In the genomic region with DNA sequence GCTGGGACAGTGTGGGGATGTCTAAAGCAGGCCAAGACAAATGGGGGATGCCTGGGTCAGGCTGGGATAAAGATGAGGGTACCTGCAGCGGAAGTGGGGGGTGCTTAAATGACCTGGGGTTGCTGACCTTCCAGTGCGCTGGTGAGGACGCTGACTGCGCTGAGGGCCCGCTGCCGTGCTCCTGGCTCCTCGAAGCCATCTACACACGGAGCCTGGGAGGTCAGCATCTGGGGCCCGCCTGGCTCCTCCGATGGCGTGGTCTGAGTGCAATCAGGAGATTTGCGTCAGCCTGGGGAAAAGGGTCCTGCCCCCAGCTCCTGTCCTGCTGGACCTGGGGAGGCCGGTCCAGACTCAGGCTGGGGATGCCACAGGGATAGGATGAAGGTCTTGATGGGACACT, we compare ENCODE assay signal across 1 cellular context.
TF ChIP-seq lines count a peak whose summit lies in the region.

No MANE protein-coding gene starts in this region.

TF ChIP-seq in IMR-90, 13 proteins besides CTCF, POLR2A, EP300 and RAD21 (continued from another document):
- TF ChIP-seq RFX5 (IDR thresholded peaks at IDR 0.05; ENCODE audit: low read depth, low read length) (no peak), NFE2L2 (IDR thresholded peaks at IDR 0.05; ENCODE audit: low read depth, low read length) (no peak), SMC3 (IDR thresholded peaks at IDR 0.05; ENCODE audit: low read depth, low read length) (no peak), MAZ (IDR thresholded peaks at IDR 0.05; ENCODE audit: borderline replicate concordance, low read depth, low read length) (no peak), MAFK (IDR thresholded peaks at IDR 0.05; ENCODE audit: low read depth, low read length) (no peak)
- TF ChIP-seq, protein P1, sequence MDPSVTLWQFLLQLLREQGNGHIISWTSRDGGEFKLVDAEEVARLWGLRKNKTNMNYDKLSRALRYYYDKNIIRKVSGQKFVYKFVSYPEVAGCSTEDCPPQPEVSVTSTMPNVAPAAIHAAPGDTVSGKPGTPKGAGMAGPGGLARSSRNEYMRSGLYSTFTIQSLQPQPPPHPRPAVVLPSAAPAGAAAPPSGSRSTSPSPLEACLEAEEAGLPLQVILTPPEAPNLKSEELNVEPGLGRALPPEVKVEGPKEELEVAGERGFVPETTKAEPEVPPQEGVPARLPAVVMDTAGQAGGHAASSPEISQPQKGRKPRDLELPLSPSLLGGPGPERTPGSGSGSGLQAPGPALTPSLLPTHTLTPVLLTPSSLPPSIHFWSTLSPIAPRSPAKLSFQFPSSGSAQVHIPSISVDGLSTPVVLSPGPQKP (IDR thresholded peaks at IDR 0.05; ENCODE audit: borderline replicate concordance, low read depth, low read length), result no peak
